24 cellular contexts compared by ENCODE assay signal in the genomic region with DNA sequence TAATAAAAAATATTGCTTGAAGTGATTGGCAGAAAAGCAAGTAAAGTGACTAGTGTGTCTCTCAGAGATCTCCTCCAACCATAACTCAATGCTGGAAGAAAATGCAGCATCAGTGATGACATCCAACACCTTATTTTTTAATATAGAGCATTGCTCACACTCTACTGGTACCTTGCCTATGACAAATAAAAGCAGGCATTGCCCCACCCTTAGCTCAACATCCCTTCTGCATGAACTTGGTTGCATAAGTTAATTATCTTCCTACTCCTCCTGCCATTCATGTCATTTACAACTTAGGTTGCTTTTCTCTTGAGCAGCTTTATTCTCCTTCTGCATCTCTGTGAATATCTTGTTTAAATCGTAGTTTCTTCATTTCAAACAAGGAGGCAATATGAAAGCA.
"Had no signal": no experiment of that assay in that cellular context is flagged by ENCODE, and none has a peak within 500 bp of the region (broad histone marks: within the 10 kb centered on the region; RNA-seq: fewer than 3 reads in every experiment).

No MANE protein-coding gene starts in this region.

- ATAC-seq: naive thymus-derived CD8-positive, alpha-beta T cell; natural killer cell treated with Interleukin-12 subunit alpha and Interleukin-12 subunit beta and Interleukin-15 and Interleukin-18, amount 100 ng/mL, for 72 hours; pancreas; right cardiac atrium; right lobe of liver; stimulated activated effector memory CD8-positive, alpha-beta T cell treated with anti-CD3 and anti-CD28 coated beads, Interleukin-12 subunit alpha, Interleukin-12 subunit beta, amount 100 ng/mL, for 72 hours had no signal

- DNase-seq: naive thymus-derived CD8-positive, alpha-beta T cell; nephron progenitor cell; pancreas; right cardiac atrium; right lobe of liver; sigmoid colon; small intestine; stimulated activated CD4-positive, alpha-beta T cell treated with anti-CD3 and anti-CD28 coated beads, Interleukin-15, amount 100 ng/mL, for 24 hours; stimulated activated CD4-positive, alpha-beta T cell treated with anti-CD3 and anti-CD28 coated beads, Interleukin-2, amount 100 ng/mL, for 24 hours; stimulated activated CD4-positive, alpha-beta T cell treated with anti-CD3 and anti-CD28 coated beads, Interleukin-2, amount 100 ng/mL, for 48 hours; stimulated activated CD4-positive, alpha-beta T cell treated with anti-CD3 and anti-CD28 coated beads, Interleukin-4, amount 100 ng/mL, for 24 hours; stimulated activated naive B cell treated with anti-CD40 and anti-IgM and Interleukin-4, amounts not matched to agents 10 μg/mL and 1 μg/mL and 100 μg/mL, for 72 hours; stimulated activated naive CD4-positive, alpha-beta T cell treated with Interleukin-2 at 50 U/mL for 16 hours; stomach; thyroid gland; trophoblast cell; upper lobe of left lung had no signal

- H3K27ac ChIP-seq: neutrophil, pancreas, prostate gland, right lobe of liver, sigmoid colon, stomach, thoracic aorta, thyroid gland, tibial nerve, upper lobe of left lung, vagina had no signal
